ENCODE assay signal across 13 cellular contexts in genomic region chr10:102799691-102800435, GRCh38. TPM values are rescaled to one million over a fixed set of nuclear protein-coding genes. Genes with fewer than 3 reads are reported as not detected.
DNase-seq lines count a peak whose midpoint lies in the region; ATAC-seq and TF ChIP-seq lines count a peak whose summit lies in the region.
"Had no signal": no experiment of that assay in that cellular context is flagged by ENCODE, and none has a peak within 500 bp of the region (broad histone marks: within the 10 kb centered on the region; RNA-seq: fewer than 3 reads in every experiment).

No MANE protein-coding gene starts in this region.

- peaks cover 17% of the 10 kb centered on the region for H3F3A ChIP-seq in SK-N-SH (replicated peaks; ENCODE audit: insufficient read depth)

- H3K9ac ChIP-seq in HUES64 (ENCODE audit: low read depth, low read length) (no peak overlapping the region), skeletal muscle satellite cell (ENCODE audit: low read depth, low read length) (peak overlapping the region; percentile 42), SK-N-SH (no peak overlapping the region)

- H3K9me2 ChIP-seq in SK-N-SH: no peaks in the 10 kb centered on the region

- no peak for TF ChIP-seq RAD21 in SK-N-SH (IDR thresholded peaks at IDR 0.05; ENCODE audit: low read length)

- H4K20me1 ChIP-seq in SK-N-SH (ENCODE audit: insufficient read depth): 0 out of 2 replicates have a peak, but pooled peaks cover 7% of the 10 kb centered on the region

- H3K79me2 ChIP-seq in SK-N-SH (ENCODE audit: insufficient read depth): peaks cover 10% of the 10 kb centered on the region

- H3K4me3 ChIP-seq in HUES64 (ENCODE audit: low read length) (no peak overlapping the region), left lung (no peak overlapping the region), skeletal muscle satellite cell (ENCODE audit: low read length) (no peak overlapping the region), SK-N-SH (ENCODE audit: low read depth in 2 of 2, low read length in 1 of 2) (no peak overlapping the region)
- H3K4me3 ChIP-seq: SK-N-MC, smooth muscle cell had no signal

- peaks cover 59% of the 10 kb centered on the region for H3K36me3 Mint-ChIP-seq in brain

- H2AFZ ChIP-seq in SK-N-SH (ENCODE audit: low read depth): no peak overlapping the region

- H3K9me3 Mint-ChIP-seq in brain: peaks cover 0 to 7% (median 0%) of the 10 kb centered on the region in 5 experiments

- H3K4me2 ChIP-seq in skeletal muscle satellite cell (ENCODE audit: low read length) (peak overlapping the region; percentile 35), SK-N-SH (no peak overlapping the region)
- H3K4me2 ChIP-seq: smooth muscle cell had no signal

- peaks cover 61% of the 10 kb centered on the region for H3K4me1 Mint-ChIP-seq in brain

- CTCF ChIA-PET in SK-N-SH (lab: Yijun Ruan, JAX): interaction anchor here (0.9 kb wide), 1 partner anchor 14 kb away, joined by 3 read pairs; no protein-coding TSS in a partner anchor

- H3K27me3 ChIP-seq in HUES64 (ENCODE audit: insufficient read depth, low read length): no peaks in the 10 kb centered on the region
- H3K27me3 ChIP-seq in left lung: no peaks in the 10 kb centered on the region
- no peaks in the 10 kb centered on the region for H3K27me3 ChIP-seq in skeletal muscle satellite cell (ENCODE audit: control insufficient read depth, insufficient read depth, low read length)
- no peaks in the 10 kb centered on the region for H3K27me3 ChIP-seq in SK-N-SH (ENCODE audit: insufficient read depth)
- H3K27me3 ChIP-seq: brain microvascular endothelial cell had no signal

- 0 out of 2 replicates have a peak overlapping the region, but pooled peaks have one; percentile 74 for H3K27ac ChIP-seq in HUES64 (ENCODE audit: low read depth, low read length)
- H3K27ac ChIP-seq in left lung: peak overlapping the region; percentile 63 to 68
- H3K27ac ChIP-seq in SK-N-SH (ENCODE audit: low read depth in 2 of 2, low read length in 1 of 2): no peak overlapping the region
- H3K27ac ChIP-seq: brain microvascular endothelial cell had no signal

- peak overlapping the region in 4 of 5 experiments; percentile 52 to 85 (median 72) for H3K27ac Mint-ChIP-seq in brain

- peaks cover 4% of the 10 kb centered on the region for H3K9me3 ChIP-seq in HUES64 (ENCODE audit: insufficient read depth, low read depth, low read length)
- H3K9me3 ChIP-seq in left lung: no peaks in the 10 kb centered on the region
- H3K9me3 ChIP-seq in skeletal muscle satellite cell (replicated peaks; ENCODE audit: low read length): no peaks in the 10 kb centered on the region
- no peaks in the 10 kb centered on the region; the same call in 1 of the 2 replicates for H3K9me3 ChIP-seq in SK-N-SH

- no peak for ATAC-seq in left lung
- ATAC-seq in HG03442 (IDR thresholded peaks at IDR 0.05; ENCODE audit: unreplicated experiment): no peak
- no peak for ATAC-seq in HG02840 (IDR thresholded peaks at IDR 0.05; ENCODE audit: low FRiP score, unreplicated experiment)

- 87% methylated on average over 8 of the region's 8 CpGs for WGBS in HUES64
- WGBS in SK-N-SH (ENCODE audit: low lambda C conversion rate): 82% methylated on average over 8 of the region's 8 CpGs

- no peak for TF ChIP-seq EP300 in SK-N-SH (IDR thresholded peaks at IDR 0.05; ENCODE audit: borderline replicate concordance in 1 of 2, low read depth in 1 of 2, low read length in 1 of 2)

- intact Hi-C loops in left lung (cut with DNase I): no loop called here

- POLR2A ChIA-PET in SK-N-SH (lab: Yijun Ruan, JAX): no interaction called here

- H3K4me1 ChIP-seq in HUES64 (ENCODE audit: insufficient read depth, low read length) (peaks cover 46% of the 10 kb centered on the region), left lung (peaks cover 64 to 87% of the 10 kb centered on the region in 2 donors), skeletal muscle satellite cell (ENCODE audit: control insufficient read depth, insufficient read depth, low read length) (peaks cover 62% of the 10 kb centered on the region), SK-N-SH (ENCODE audit: control insufficient read depth in 1 of 2, insufficient read depth in 2 of 2, low read depth in 1 of 2, low read length in 1 of 2) (peaks cover 3 to 18% of the 10 kb centered on the region in 2 experiments; a peak in 3 of 4 replicates)

- no peaks in the 10 kb centered on the region for H3K27me3 Mint-ChIP-seq in brain

- DNase-seq in left lung (no peak), SIG-M5 (lab: John Stamatoyannopoulos, UW) (no peak), SK-N-SH (no peak)
- DNase-seq: brain microvascular endothelial cell, MV-4-11, NCI-H526 had no signal

- TF ChIP-seq CTCF in brain (conservative IDR thresholded peaks at IDR 0.05) (no peak), left lung (IDR thresholded peaks at IDR 0.05) (no peak), SK-N-SH (IDR thresholded peaks at IDR 0.05) (no peak)

- peaks cover 15% of the 10 kb centered on the region for H3K36me3 ChIP-seq in HUES64 (ENCODE audit: insufficient read depth, low read length)
- peaks cover 0 to 37% of the 10 kb centered on the region in 2 donors for H3K36me3 ChIP-seq in left lung
- peaks cover 56% of the 10 kb centered on the region for H3K36me3 ChIP-seq in skeletal muscle satellite cell (ENCODE audit: insufficient read depth, low read length)
- peaks cover 14 to 19% of the 10 kb centered on the region in 2 experiments for H3K36me3 ChIP-seq in SK-N-SH (replicated peaks in 1 of 2; ENCODE audit: control insufficient read depth in 1 of 2, insufficient read depth in 2 of 2, low read length in 1 of 2)

- H3K4me3 Mint-ChIP-seq in brain: no peak overlapping the region

TF ChIP-seq in SK-N-SH, 30 proteins besides CTCF, POLR2A, EP300 and RAD21 (continues in another document):
- no peak for TF ChIP-seq CHD2 (IDR thresholded peaks at IDR 0.05; ENCODE audit: low read length, partially characterized antibody)
- TF ChIP-seq USF2 (IDR thresholded peaks at IDR 0.05; ENCODE audit: borderline replicate concordance, low read depth, low read length): no peak
- no peak for TF ChIP-seq RCOR1 (IDR thresholded peaks at IDR 0.05; ENCODE audit: low read length)
- no peak for TF ChIP-seq JUND (IDR thresholded peaks at IDR 0.05)
- no peak for TF ChIP-seq USF1 (IDR thresholded peaks at IDR 0.05; ENCODE audit: borderline replicate concordance, low read depth)
- TF ChIP-seq YY1 (IDR thresholded peaks at IDR 0.05; ENCODE audit: low read depth): no peak
- TF ChIP-seq EZH2phosphoT487 (IDR thresholded peaks at IDR 0.05; ENCODE audit: borderline replicate concordance, low read depth): no peak
- no peak for TF ChIP-seq MXI1 (IDR thresholded peaks at IDR 0.05; ENCODE audit: low read depth, low read length)
- no peak for TF ChIP-seq MAX (IDR thresholded peaks at IDR 0.05; ENCODE audit: low read depth)

RNA-seq across cellular contexts. Expression of gene CYP17A1, which starts 37.4 kb away (rescaled TPM):
- polyA plus RNA-seq in HUES64 (2013, experiment 1 of 2): not detected
- not detected for polyA plus RNA-seq in HUES64 (2013, experiment 2 of 2)
- polyA plus RNA-seq in brain (ENCODE audit: insufficient read depth, low read depth, low replicate concordance): 0.24 TPM
- total RNA-seq in left lung: under 1 TPM; 0.52 to 0.58 TPM
- not detected in 2 replicates for total RNA-seq in skeletal muscle satellite cell (2012; rRNA removed)
- not detected in 2 replicates for polyA plus RNA-seq in SK-N-SH (2012; rRNA removed)
- not detected in 2 replicates for polyA plus RNA-seq in SK-N-SH (2012; cell fraction: cytosol; rRNA removed)
- 0.04 TPM in 1 of 2 replicates, not detected in the other for polyA plus RNA-seq in SK-N-SH (2012; cell fraction: nucleus; rRNA removed)
- total RNA-seq: smooth muscle cell had no signal
- polyA plus RNA-seq: smooth muscle cell had no signal

RNA-seq across cellular contexts. Expression of gene BORCS7, which starts 54.2 kb away (rescaled TPM):
- 7.5 TPM for polyA plus RNA-seq in HUES64 (2013, experiment 1 of 2)
- polyA plus RNA-seq in HUES64 (2013, experiment 2 of 2): 8.3 TPM
- polyA plus RNA-seq in brain (ENCODE audit: insufficient read depth, low read depth, low replicate concordance) (13.1 TPM), SK-N-SH (2012; rRNA removed) (42.7 and 45.4 TPM in 2 replicates)
- 10 to 100 TPM; 15.6 to 24.6 TPM for total RNA-seq in left lung
- 10.4 and 12.5 TPM in 2 replicates for total RNA-seq in skeletal muscle satellite cell (2012; rRNA removed)
- polyA plus RNA-seq in SK-N-SH (2012; cell fraction: cytosol; rRNA removed): 55.3 and 63.0 TPM in 2 replicates
- polyA plus RNA-seq in SK-N-SH (2012; cell fraction: nucleus; rRNA removed): 12.8 and 19.2 TPM in 2 replicates

RNA-seq across cellular contexts. Expression of gene WBP1L, which starts 56.1 kb away (rescaled TPM):
- 16.6 TPM for polyA plus RNA-seq in HUES64 (2013, experiment 1 of 2)
- polyA plus RNA-seq in HUES64 (2013, experiment 2 of 2): 18.1 TPM
- polyA plus RNA-seq in brain (ENCODE audit: insufficient read depth, low read depth, low replicate concordance) (23.8 TPM), SK-N-SH (2012; rRNA removed) (22.8 and 29.8 TPM in 2 replicates)
- total RNA-seq in left lung: 10 to 100 TPM; 48.4 to 49.8 TPM
- total RNA-seq in skeletal muscle satellite cell (2012; rRNA removed): 29.2 and 41.3 TPM in 2 replicates
- polyA plus RNA-seq in SK-N-SH (2012; cell fraction: cytosol; rRNA removed): 16.7 and 23.9 TPM in 2 replicates
- polyA plus RNA-seq in SK-N-SH (2012; cell fraction: nucleus; rRNA removed): 11.2 and 13.4 TPM in 2 replicates

Comparison
In these comparisons a context has a peak if more than half of its experiments do, and no peak if none do; other contexts are left out.
1. H3K27ac ChIP-seq: peak in HUES64 (single experiment) and left lung (2 of 2); none in SK-N-SH (0 of 2).